In the genomic region with DNA sequence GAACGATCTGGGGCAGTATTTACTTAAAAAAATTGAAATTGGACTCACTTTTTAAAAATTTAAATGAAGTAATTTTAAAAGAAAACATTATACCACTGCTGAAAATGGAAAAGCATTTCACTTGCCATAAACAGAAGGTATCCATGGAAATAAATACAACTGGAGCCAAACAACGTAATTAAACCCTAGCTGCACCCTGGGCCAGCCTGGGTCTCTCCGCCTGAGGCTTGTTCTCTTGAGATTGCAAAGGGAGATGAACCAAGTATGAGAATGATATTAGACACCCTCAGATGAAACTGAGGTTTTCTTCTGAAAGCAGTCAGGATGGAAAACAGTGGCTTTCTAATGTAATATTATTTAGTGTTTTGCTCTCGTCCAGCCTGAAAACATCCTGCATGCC, we compare ENCODE assay signal across 25 cellular contexts.
"Had no signal": no experiment of that assay in that cellular context is flagged by ENCODE, and none has a peak within 500 bp of the region (broad histone marks: within the 10 kb centered on the region; RNA-seq: fewer than 3 reads in every experiment).

No MANE protein-coding gene starts in this region.

- H3K4me3 ChIP-seq: adrenal gland, body of pancreas, breast epithelium, MG63, PC-9 had no signal

- H3K9me3 ChIP-seq: adrenal gland, body of pancreas, breast epithelium, MG63 had no signal

- H3K4me2 ChIP-seq: PC-9 had no signal

- DNase-seq: activated CD4-positive, alpha-beta memory T cell treated with anti-CD3 and anti-CD28 coated beads for 36 hours; activated CD4-positive, alpha-beta T cell treated with anti-CD3 and anti-CD28 coated beads for 36 hours; activated CD4-positive, alpha-beta T cell treated with anti-CD3 and anti-CD28 coated beads, Interleukin-2, amount 50 U/mL, for 1 hour; activated CD8-positive, alpha-beta memory T cell treated with anti-CD3 and anti-CD28 coated beads, Interleukin-2, amount 50 U/mL, for 4 hours; activated gamma-delta T cell treated with Interleukin-2 at 50 U/mL for 16 hours; activated naive CD4-positive, alpha-beta T cell treated with anti-CD3 and anti-CD28 coated beads for 36 hours; activated T-cell treated with anti-CD3 and anti-CD28 coated beads for 4 hours; activated T-cell treated with anti-CD3 and anti-CD28 coated beads, Interleukin-2, amount 50 U/mL, for 4 hours; adrenal gland; body of pancreas; NCI-H1048; NCI-H1105 treated with DMSO at 0.1 percent for 48 hours; NCI-H1436; NCI-H1694; NCI-H2029; NCI-H2107; NCI-H510A; NCI-H526; NCI-H82; NK-92 treated with Interleukin-12 subunit alpha and Interleukin-12 subunit beta, amount 100 ng/mL, for 24 hours; PC-9; Right ventricle myocardium superior had no signal

- H3K4me1 ChIP-seq: adrenal gland, body of pancreas, breast epithelium had no signal

- H3K27ac ChIP-seq: adrenal gland, body of pancreas, breast epithelium, PC-9 had no signal

- H3K27me3 ChIP-seq: adrenal gland, body of pancreas, breast epithelium, MG63 had no signal

- H3K36me3 ChIP-seq: adrenal gland, breast epithelium, MG63 had no signal

- H2AFZ ChIP-seq: PC-9 had no signal

- ATAC-seq: activated CD4-positive, alpha-beta T cell treated with anti-CD3 and anti-CD28 coated beads for 36 hours; activated naive CD4-positive, alpha-beta T cell treated with anti-CD3 and anti-CD28 coated beads, Interleukin-2, amount 50 U/mL, for 72 hours; activated T-cell treated with anti-CD3 and anti-CD28 coated beads, Interleukin-2, amount 50 U/mL, for 4 hours; body of pancreas had no signal
